Comparison of ENCODE assay signal across 38 cellular contexts in genomic region chr16:78479723-78480122, GRCh38.
"Had no signal": no experiment of that assay in that cellular context is flagged by ENCODE, and none has a peak within 500 bp of the region (broad histone marks: within the 10 kb centered on the region; RNA-seq: fewer than 3 reads in every experiment).

No MANE protein-coding gene starts in this region.

- FAIRE-seq: astrocyte, bronchial epithelial cell, TTC549 had no signal

- H3K9me3 Mint-ChIP-seq: activated B cell treated with CpG ODN at 0.5 μM for 24 hours; activated CD4-positive, alpha-beta memory T cell treated with anti-CD3 and anti-CD28 coated beads for 36 hours; activated CD4-positive, alpha-beta T cell treated with anti-CD3 and anti-CD28 coated beads, Interleukin-2, amount 10 ng/mL, durations not matched to agents 24 days and 14 days; activated CD8-positive, alpha-beta T cell treated with anti-CD3 and anti-CD28 coated beads for 36 hours; activated naive CD4-positive, alpha-beta T cell treated with anti-CD3 and anti-CD28 coated beads for 36 hours; activated naive CD4-positive, alpha-beta T cell treated with anti-CD3 and anti-CD28 coated beads, Interleukin-2, amount 50 U/mL, for 72 hours; activated naive CD8-positive, alpha-beta T cell treated with anti-CD3 and anti-CD28 coated beads for 36 hours; activated T-cell treated with anti-CD3 and anti-CD28 coated beads, Interleukin-2, amount 50 U/mL, for 4 hours; activated T-cell treated with anti-CD3 and anti-CD28 coated beads, Interleukin-2, amount 50 U/mL, for 72 hours; activated T-helper 1 cell treated with anti-CD3 and anti-CD28 coated beads, Interleukin-12 subunit alpha, Interleukin-12 subunit beta, Interleukin-2, Interleukin-4 antibody, amounts not matched to agents 30 ng/mL and 10 ng/mL and 1 ng/mL, durations not matched to agents 14 hours and 24 hours and 36 hours; activated T-helper 17 cell treated with anti-CD3 and anti-CD28 coated beads, Interleukin-2, amount 50 U/mL, for 72 hours; central memory CD8-positive, alpha-beta T cell; T-helper 1 cell treated with Interleukin-12 subunit alpha and Interleukin-12 subunit beta and Interleukin-4 antibody, amounts not matched to agents 30 μg/mL and 1 μg/mL, for 36 hours; T-helper 2 cell treated with Interferon-gamma antibody and Interleukin-4, amounts not matched to agents 5 μg/mL and 100 μg/mL, for 36 hours had no signal

- ATAC-seq: activated CD8-positive, alpha-beta T cell treated with anti-CD3 and anti-CD28 coated beads for 36 hours; activated naive CD4-positive, alpha-beta T cell treated with anti-CD3 and anti-CD28 coated beads, Interleukin-2, amount 50 U/mL, for 72 hours; activated T-cell treated with anti-CD3 and anti-CD28 coated beads, Interleukin-2, amount 50 U/mL, for 4 hours; activated T-cell treated with anti-CD3 and anti-CD28 coated beads, Interleukin-2, amount 50 U/mL, for 72 hours; activated T-helper 17 cell treated with anti-CD3 and anti-CD28 coated beads, Interleukin-2, amount 50 U/mL, for 72 hours; body of pancreas had no signal

- H3K36me3 Mint-ChIP-seq: activated CD4-positive, alpha-beta memory T cell treated with anti-CD3 and anti-CD28 coated beads for 36 hours; activated naive CD4-positive, alpha-beta T cell treated with anti-CD3 and anti-CD28 coated beads, Interleukin-2, amount 50 U/mL, for 72 hours; activated naive CD8-positive, alpha-beta T cell treated with anti-CD3 and anti-CD28 coated beads for 36 hours had no signal

- DNase-seq: activated B cell treated with CpG ODN at 0.5 μM for 24 hours; activated CD4-positive, alpha-beta memory T cell treated with anti-CD3 and anti-CD28 coated beads for 36 hours; activated CD4-positive, alpha-beta T cell treated with anti-CD3 and anti-CD28 coated beads for 4 hours; activated CD4-positive, alpha-beta T cell treated with anti-CD3 and anti-CD28 coated beads, Interleukin-2, amount 10 ng/mL, durations not matched to agents 24 days and 14 days; activated CD4-positive, alpha-beta T cell treated with anti-CD3 and anti-CD28 coated beads, Interleukin-2, amount 50 U/mL, for 1 hour; activated CD4-positive, alpha-beta T cell treated with anti-CD3 and anti-CD28 coated beads, Interleukin-2, amount 50 U/mL, for 4 hours; activated CD4-positive, CD25-positive, alpha-beta regulatory T cell treated with anti-CD3 and anti-CD28 coated beads, Interleukin-2, amount 50 U/mL, for 72 hours; activated CD8-positive, alpha-beta memory T cell treated with anti-CD3 and anti-CD28 coated beads, Interleukin-2, amount 50 U/mL, for 4 hours; activated CD8-positive, alpha-beta T cell treated with anti-CD3 and anti-CD28 coated beads for 36 hours; activated effector memory CD4-positive, alpha-beta T cell treated with anti-CD3 and anti-CD28 coated beads, Interleukin-2, amount 50 U/mL, for 16 hours; activated gamma-delta T cell treated with Interleukin-2 at 50 U/mL for 16 hours; activated naive CD4-positive, alpha-beta T cell; activated naive CD4-positive, alpha-beta T cell treated with anti-CD3 and anti-CD28 coated beads for 36 hours; activated naive CD4-positive, alpha-beta T cell treated with anti-CD3 and anti-CD28 coated beads, Interleukin-2, amount 50 U/mL, for 16 hours; activated naive CD8-positive, alpha-beta T cell treated with anti-CD3 and anti-CD28 coated beads for 36 hours; activated T-cell treated with anti-CD3 and anti-CD28 coated beads for 4 hours; activated T-cell treated with anti-CD3 and anti-CD28 coated beads, Interleukin-2, amount 50 U/mL, for 1 hour; activated T-cell treated with anti-CD3 and anti-CD28 coated beads, Interleukin-2, amount 50 U/mL, for 4 hours; activated T-cell treated with anti-CD3 and anti-CD28 coated beads, Interleukin-2, amount 50 U/mL, for 72 hours; adrenal gland; amniotic stem cell; aorta; body of pancreas; caudate nucleus; cerebellar nuclear complex; T-helper 2 cell; T-helper 9 cell had no signal

- H3K4me3 Mint-ChIP-seq: activated B cell treated with CpG ODN at 0.5 μM for 24 hours; activated CD4-positive, alpha-beta memory T cell treated with anti-CD3 and anti-CD28 coated beads for 36 hours; activated CD4-positive, alpha-beta T cell treated with anti-CD3 and anti-CD28 coated beads, Interleukin-2, amount 10 ng/mL, durations not matched to agents 24 days and 14 days; activated CD8-positive, alpha-beta T cell treated with anti-CD3 and anti-CD28 coated beads for 36 hours; activated naive CD4-positive, alpha-beta T cell treated with anti-CD3 and anti-CD28 coated beads for 36 hours; activated naive CD8-positive, alpha-beta T cell treated with anti-CD3 and anti-CD28 coated beads for 36 hours; activated T-cell treated with anti-CD3 and anti-CD28 coated beads, Interleukin-2, amount 50 U/mL, for 4 hours; activated T-cell treated with anti-CD3 and anti-CD28 coated beads, Interleukin-2, amount 50 U/mL, for 72 hours; activated T-helper 1 cell treated with anti-CD3 and anti-CD28 coated beads, Interleukin-12 subunit alpha, Interleukin-12 subunit beta, Interleukin-2, Interleukin-4 antibody, amounts not matched to agents 30 ng/mL and 10 ng/mL and 1 ng/mL, durations not matched to agents 14 hours and 24 hours and 36 hours; activated T-helper 17 cell treated with anti-CD3 and anti-CD28 coated beads, Interleukin-2, amount 50 U/mL, for 72 hours; central memory CD8-positive, alpha-beta T cell; T-helper 1 cell treated with Interleukin-12 subunit alpha and Interleukin-12 subunit beta and Interleukin-4 antibody, amounts not matched to agents 30 μg/mL and 1 μg/mL, for 36 hours; T-helper 2 cell treated with Interferon-gamma antibody and Interleukin-4, amounts not matched to agents 5 μg/mL and 100 μg/mL, for 36 hours had no signal

- H3K27ac Mint-ChIP-seq: activated B cell treated with CpG ODN at 0.5 μM for 24 hours; activated CD4-positive, alpha-beta memory T cell treated with anti-CD3 and anti-CD28 coated beads for 36 hours; activated CD4-positive, alpha-beta T cell treated with anti-CD3 and anti-CD28 coated beads, Interleukin-2, amount 10 ng/mL, durations not matched to agents 24 days and 14 days; activated CD8-positive, alpha-beta T cell treated with anti-CD3 and anti-CD28 coated beads for 36 hours; activated naive CD4-positive, alpha-beta T cell treated with anti-CD3 and anti-CD28 coated beads for 36 hours; activated naive CD4-positive, alpha-beta T cell treated with anti-CD3 and anti-CD28 coated beads, Interleukin-2, amount 50 U/mL, for 72 hours; activated naive CD8-positive, alpha-beta T cell treated with anti-CD3 and anti-CD28 coated beads for 36 hours; activated T-cell treated with anti-CD3 and anti-CD28 coated beads, Interleukin-2, amount 50 U/mL, for 72 hours; activated T-helper 1 cell treated with anti-CD3 and anti-CD28 coated beads, Interleukin-12 subunit alpha, Interleukin-12 subunit beta, Interleukin-2, Interleukin-4 antibody, amounts not matched to agents 30 ng/mL and 10 ng/mL and 1 ng/mL, durations not matched to agents 14 hours and 24 hours and 36 hours; activated T-helper 17 cell treated with anti-CD3 and anti-CD28 coated beads, Interleukin-2, amount 50 U/mL, for 72 hours; T-helper 1 cell treated with Interleukin-12 subunit alpha and Interleukin-12 subunit beta and Interleukin-4 antibody, amounts not matched to agents 30 μg/mL and 1 μg/mL, for 36 hours; T-helper 2 cell treated with Interferon-gamma antibody and Interleukin-4, amounts not matched to agents 5 μg/mL and 100 μg/mL, for 36 hours had no signal

- H3K4me1 Mint-ChIP-seq: activated B cell treated with CpG ODN at 0.5 μM for 24 hours; activated CD4-positive, alpha-beta T cell treated with anti-CD3 and anti-CD28 coated beads, Interleukin-2, amount 10 ng/mL, durations not matched to agents 24 days and 14 days; activated T-helper 17 cell treated with anti-CD3 and anti-CD28 coated beads, Interleukin-2, amount 50 U/mL, for 72 hours had no signal

- H3K36me3 ChIP-seq: adrenal gland, cardiac muscle cell had no signal

- H3K9me3 ChIP-seq: adrenal gland, body of pancreas had no signal

- H3K27ac ChIP-seq: adrenal gland, body of pancreas, cardiac muscle cell, VCaP had no signal

- H3K4me1 ChIP-seq: adrenal gland, body of pancreas had no signal

- H3K27me3 ChIP-seq: adrenal gland, body of pancreas, cardiac muscle cell had no signal

- H3K4me3 ChIP-seq: adrenal gland, body of pancreas, cardiac muscle cell had no signal

- H3K27me3 Mint-ChIP-seq: activated B cell treated with CpG ODN at 0.5 μM for 24 hours; activated CD4-positive, alpha-beta memory T cell treated with anti-CD3 and anti-CD28 coated beads for 36 hours; activated CD4-positive, alpha-beta T cell treated with anti-CD3 and anti-CD28 coated beads, Interleukin-2, amount 10 ng/mL, durations not matched to agents 24 days and 14 days; activated CD8-positive, alpha-beta T cell treated with anti-CD3 and anti-CD28 coated beads for 36 hours; activated naive CD8-positive, alpha-beta T cell treated with anti-CD3 and anti-CD28 coated beads for 36 hours; activated T-helper 17 cell treated with anti-CD3 and anti-CD28 coated beads, Interleukin-2, amount 50 U/mL, for 72 hours; central memory CD8-positive, alpha-beta T cell had no signal
